In the genomic region with DNA sequence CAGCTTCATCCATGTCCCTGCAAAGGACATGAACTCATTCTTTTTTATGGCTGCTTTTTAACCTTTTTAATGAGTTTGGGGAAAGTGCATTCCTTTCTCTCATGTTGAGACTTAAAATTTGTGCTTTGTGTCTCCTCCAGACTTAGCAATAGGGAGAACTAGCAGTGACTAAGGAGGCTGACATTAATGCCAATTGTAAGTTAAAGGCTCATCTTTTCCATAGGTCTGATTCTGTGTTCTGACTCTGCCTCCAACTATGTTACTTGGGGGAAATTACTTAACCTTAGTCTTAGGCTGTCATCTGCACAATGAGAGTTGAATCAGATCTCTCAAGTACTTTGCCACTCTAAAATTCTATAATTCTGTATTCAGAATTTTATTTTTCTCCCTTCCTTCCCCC, we compare ENCODE assay signal across 13 cellular contexts. TPM values are rescaled to one million over a fixed set of nuclear protein-coding genes. Genes with fewer than 3 reads are reported as not detected.
A peak's percentile ranks its signal among the peaks of the same experiment; 100 is the strongest.
DNase-seq lines count a peak whose midpoint lies in the region; ATAC-seq and TF ChIP-seq lines count a peak whose summit lies in the region.
"Had no signal": no experiment of that assay in that cellular context is flagged by ENCODE, and none has a peak within 500 bp of the region (broad histone marks: within the 10 kb centered on the region; RNA-seq: fewer than 3 reads in every experiment).

No MANE protein-coding gene starts in this region.

- ATAC-seq in stimulated activated naive CD8-positive, alpha-beta T cell treated with anti-CD3 and anti-CD28 coated beads, Interleukin-15, Interleukin-2, amounts not matched to agents 100 U/mL and 50 U/mL, for 24 hours: peak; percentile 98
- ATAC-seq in stimulated activated naive CD8-positive, alpha-beta T cell treated with anti-CD3 and anti-CD28 coated beads, Interleukin-15, amount 100 ng/mL, for 72 hours: no peak
- ATAC-seq in activated T-helper 17 cell treated with anti-CD3 and anti-CD28 coated beads, Interleukin-2, amount 50 U/mL, for 72 hours (replicated peaks): peak; percentile 89
- ATAC-seq in naive thymus-derived CD4-positive, alpha-beta T cell: no peak

- H3K4me1 Mint-ChIP-seq in stimulated activated naive CD8-positive, alpha-beta T cell treated with anti-CD3 and anti-CD28 coated beads, Interleukin-15, amount 100 ng/mL, for 72 hours: peaks cover 6% of the 10 kb centered on the region
- peaks cover 10% of the 10 kb centered on the region for H3K4me1 Mint-ChIP-seq in activated T-helper 17 cell treated with anti-CD3 and anti-CD28 coated beads, Interleukin-2, amount 50 U/mL, for 72 hours
- peaks cover 0 to 22% (median 4%) of the 10 kb centered on the region in 7 donors for H3K4me1 Mint-ChIP-seq in naive thymus-derived CD4-positive, alpha-beta T cell
- peaks cover 6% of the 10 kb centered on the region for H3K4me1 Mint-ChIP-seq in neural progenitor cell

- TF ChIP-seq CTCF in fibroblast of villous mesenchyme (IDR thresholded peaks at IDR 0.05; ENCODE audit: insufficient read depth, low read depth, low read length) (no peak), neural progenitor cell (IDR thresholded peaks at IDR 0.05) (no peak)

- intact Hi-C loops in naive thymus-derived CD4-positive, alpha-beta T cell (cut with micrococcal nuclease): no loop called here

- H3K9me3 ChIP-seq in naive thymus-derived CD4-positive, alpha-beta T cell (ENCODE audit: control insufficient read depth in 2 of 3, low read length in 3 of 3): no peaks in the 10 kb centered on the region
- H3K9me3 ChIP-seq in neural progenitor cell (ENCODE audit: low read depth): no peaks in the 10 kb centered on the region
- H3K9me3 ChIP-seq: BLaER1 treated with 17β-estradiol and CSF1 and Interleukin-3, amounts not matched to agents 10 nM and 100 nM; prostate gland had no signal

- CTCF ChIA-PET in naive thymus-derived CD4-positive, alpha-beta T cell (lab: Charles Lee): no interaction called here

- peaks cover 0 to 8% (median 0%) of the 10 kb centered on the region in 3 experiments for H3K36me3 ChIP-seq in naive thymus-derived CD4-positive, alpha-beta T cell (ENCODE audit: control insufficient read depth in 2 of 3, insufficient read depth in 3 of 3, low read length in 3 of 3)
- no peaks in the 10 kb centered on the region for H3K36me3 ChIP-seq in neural progenitor cell
- H3K36me3 ChIP-seq: prostate gland had no signal

- no peak overlapping the region for H3K4me2 ChIP-seq in neural progenitor cell
- H3K4me2 ChIP-seq: BLaER1 treated with 17β-estradiol and CSF1 and Interleukin-3, amounts not matched to agents 10 nM and 100 nM had no signal

- H3K27me3 Mint-ChIP-seq in stimulated activated naive CD8-positive, alpha-beta T cell treated with anti-CD3 and anti-CD28 coated beads, Interleukin-15, amount 100 ng/mL, for 72 hours: no peaks in the 10 kb centered on the region
- H3K27me3 Mint-ChIP-seq in activated T-helper 17 cell treated with anti-CD3 and anti-CD28 coated beads, Interleukin-2, amount 50 U/mL, for 72 hours: no peaks in the 10 kb centered on the region
- no peaks in the 10 kb centered on the region for H3K27me3 Mint-ChIP-seq in naive thymus-derived CD4-positive, alpha-beta T cell
- no peaks in the 10 kb centered on the region for H3K27me3 Mint-ChIP-seq in neural progenitor cell (ENCODE audit: insufficient read depth, low read depth)

- POLR2A ChIA-PET in naive thymus-derived CD4-positive, alpha-beta T cell (lab: Charles Lee): no interaction called here

- H4K20me1 ChIP-seq in neural progenitor cell (ENCODE audit: low read depth): peaks cover 21% of the 10 kb centered on the region

- peaks cover 66% of the 10 kb centered on the region for H3K36me3 Mint-ChIP-seq in activated T-helper 17 cell treated with anti-CD3 and anti-CD28 coated beads, Interleukin-2, amount 50 U/mL, for 72 hours (ENCODE audit: low read depth)
- peaks cover 0 to 11% (median 0%) of the 10 kb centered on the region in 5 donors for H3K36me3 Mint-ChIP-seq in naive thymus-derived CD4-positive, alpha-beta T cell
- H3K36me3 Mint-ChIP-seq in neural progenitor cell: no peaks in the 10 kb centered on the region

- no peak overlapping the region for H3K27ac ChIP-seq in naive thymus-derived CD4-positive, alpha-beta T cell (ENCODE audit: low read depth, low read length)
- H3K27ac ChIP-seq in neural progenitor cell: no peak overlapping the region
- H3K27ac ChIP-seq: BLaER1 treated with 17β-estradiol and CSF1 and Interleukin-3, amounts not matched to agents 10 nM and 100 nM; prostate gland had no signal

- H3K9me3 Mint-ChIP-seq in stimulated activated naive CD8-positive, alpha-beta T cell treated with anti-CD3 and anti-CD28 coated beads, Interleukin-15, amount 100 ng/mL, for 72 hours: no peaks in the 10 kb centered on the region
- no peaks in the 10 kb centered on the region for H3K9me3 Mint-ChIP-seq in activated T-helper 17 cell treated with anti-CD3 and anti-CD28 coated beads, Interleukin-2, amount 50 U/mL, for 72 hours
- no peaks in the 10 kb centered on the region for H3K9me3 Mint-ChIP-seq in naive thymus-derived CD4-positive, alpha-beta T cell
- H3K9me3 Mint-ChIP-seq in neural progenitor cell: no peaks in the 10 kb centered on the region

- H3K27me3 ChIP-seq in naive thymus-derived CD4-positive, alpha-beta T cell (ENCODE audit: control insufficient read depth in 2 of 2, insufficient read depth in 2 of 2, low read length in 2 of 2): no peaks in the 10 kb centered on the region
- no peaks in the 10 kb centered on the region for H3K27me3 ChIP-seq in neural progenitor cell
- H3K27me3 ChIP-seq: BLaER1 treated with 17β-estradiol and CSF1 and Interleukin-3, amounts not matched to agents 10 nM and 100 nM had no signal

- H3K79me2 ChIP-seq in neural progenitor cell (ENCODE audit: low read depth): peaks cover 5% of the 10 kb centered on the region

- H3K4me3 Mint-ChIP-seq in stimulated activated naive CD8-positive, alpha-beta T cell treated with anti-CD3 and anti-CD28 coated beads, Interleukin-15, amount 100 ng/mL, for 72 hours: no peak overlapping the region
- H3K4me3 Mint-ChIP-seq in activated T-helper 17 cell treated with anti-CD3 and anti-CD28 coated beads, Interleukin-2, amount 50 U/mL, for 72 hours: no peak overlapping the region
- H3K4me3 Mint-ChIP-seq in naive thymus-derived CD4-positive, alpha-beta T cell: no peak overlapping the region
- H3K4me3 Mint-ChIP-seq in neural progenitor cell: no peak overlapping the region

- H2AFZ ChIP-seq in neural progenitor cell (replicated peaks): no peak overlapping the region

- peaks cover 3% of the 10 kb centered on the region for H3F3A ChIP-seq in neural progenitor cell (ENCODE audit: low read depth)

- H3K9ac ChIP-seq in neural progenitor cell: no peak overlapping the region
- H3K9ac ChIP-seq: BLaER1 treated with 17β-estradiol and CSF1 and Interleukin-3, amounts not matched to agents 10 nM and 100 nM had no signal

- DNase-seq in stimulated activated naive CD8-positive, alpha-beta T cell treated with anti-CD3 and anti-CD28 coated beads, Interleukin-15, Interleukin-2, amounts not matched to agents 100 U/mL and 50 U/mL, for 24 hours: no peak
- DNase-seq in stimulated activated naive CD8-positive, alpha-beta T cell treated with anti-CD3 and anti-CD28 coated beads, Interleukin-15, amount 100 ng/mL, for 72 hours: no peak
- peak; percentile 85 for DNase-seq in fibroblast of villous mesenchyme (ENCODE audit: low read depth)
- DNase-seq in naive thymus-derived CD4-positive, alpha-beta T cell: no peak
- no peak for DNase-seq in DMS79 (lab: John Stamatoyannopoulos, UW)
- no peak for DNase-seq in NOMO-1 treated with DMSO at 0.1 percent for 48 hours (lab: John Stamatoyannopoulos, UW; ENCODE audit: unreplicated experiment)
- no peak for DNase-seq in neural progenitor cell (ENCODE audit: low spot score)
- DNase-seq: H7; NCI-H2081; stimulated activated CD8-positive, alpha-beta memory T cell treated with anti-CD3 and anti-CD28 coated beads, Interleukin-4, amount 100 ng/mL, for 48 hours had no signal

- no peaks in the 10 kb centered on the region for H3K4me1 ChIP-seq in naive thymus-derived CD4-positive, alpha-beta T cell (ENCODE audit: control insufficient read depth in 2 of 2, insufficient read depth in 2 of 2, low read length in 2 of 2)
- H3K4me1 ChIP-seq in neural progenitor cell: peaks cover 18% of the 10 kb centered on the region
- H3K4me1 ChIP-seq: BLaER1 treated with 17β-estradiol and CSF1 and Interleukin-3, amounts not matched to agents 10 nM and 100 nM; prostate gland had no signal

- H3K27ac Mint-ChIP-seq in stimulated activated naive CD8-positive, alpha-beta T cell treated with anti-CD3 and anti-CD28 coated beads, Interleukin-15, amount 100 ng/mL, for 72 hours: peak overlapping the region in 1 of 2 donors; percentile 92
- H3K27ac Mint-ChIP-seq in activated T-helper 17 cell treated with anti-CD3 and anti-CD28 coated beads, Interleukin-2, amount 50 U/mL, for 72 hours: peak overlapping the region; percentile 67
- peak overlapping the region in 4 of 9 donors; percentile 1 to 83 (median 56) for H3K27ac Mint-ChIP-seq in naive thymus-derived CD4-positive, alpha-beta T cell
- H3K27ac Mint-ChIP-seq in neural progenitor cell: no peak overlapping the region

- H3K4me3 ChIP-seq in fibroblast of villous mesenchyme (ENCODE audit: low read depth, low read length): no peak overlapping the region
- no peak overlapping the region for H3K4me3 ChIP-seq in naive thymus-derived CD4-positive, alpha-beta T cell (ENCODE audit: low read length)
- H3K4me3 ChIP-seq in neural progenitor cell: no peak overlapping the region
- H3K4me3 ChIP-seq: BLaER1 treated with 17β-estradiol and CSF1 and Interleukin-3, amounts not matched to agents 10 nM and 100 nM; prostate gland had no signal

RNA-seq across cellular contexts. Expression of gene PHAF1, which starts 17.5 kb away (rescaled TPM):
- 10 to 100 TPM; 14.8 to 18.0 TPM for total RNA-seq in activated T-helper 17 cell treated with anti-CD3 and anti-CD28 coated beads, Interleukin-2, amount 50 U/mL, for 72 hours
- total RNA-seq in fibroblast of villous mesenchyme (12.9 and 16.0 TPM in 2 replicates), neural progenitor cell (ENCODE audit: low replicate concordance) (29.1 and 31.5 TPM in 2 replicates)
- 10 to 100 TPM; 17.8 to 29.6 (median 21.2) TPM for total RNA-seq in naive thymus-derived CD4-positive, alpha-beta T cell
- 10 to 100 TPM in 1 of 2 donors, 1 to 10 TPM in 1; 8.9 to 21.4 TPM for polyA plus RNA-seq in naive thymus-derived CD4-positive, alpha-beta T cell

RNA-seq across cellular contexts. Expression of gene B3GNT9, which starts 58.6 kb away (rescaled TPM):
- 10 to 100 TPM in 1 of 2 donors, 1 to 10 TPM in 1; 8.3 to 12.3 TPM for total RNA-seq in activated T-helper 17 cell treated with anti-CD3 and anti-CD28 coated beads, Interleukin-2, amount 50 U/mL, for 72 hours
- total RNA-seq in fibroblast of villous mesenchyme (41.9 and 46.4 TPM in 2 replicates), neural progenitor cell (ENCODE audit: low replicate concordance) (2.6 and 5.9 TPM in 2 replicates)
- 10 to 100 TPM in 1 of 5 experiments, 1 to 10 TPM in 4; 1.9 to 13.2 (median 2.7) TPM for total RNA-seq in naive thymus-derived CD4-positive, alpha-beta T cell
- 1 to 10 TPM in 1 of 2 donors, under 1 TPM in 1; 0.78 to 2.4 TPM for polyA plus RNA-seq in naive thymus-derived CD4-positive, alpha-beta T cell

Comparison
In these comparisons a context has a peak if more than half of its experiments do, and no peak if none do; other contexts are left out.
1. ATAC-seq: peak in stimulated activated naive CD8-positive, alpha-beta T cell treated with anti-CD3 and anti-CD28 coated beads, Interleukin-15, Interleukin-2, amounts not matched to agents 100 U/mL and 50 U/mL, for 24 hours (single experiment) and activated T-helper 17 cell treated with anti-CD3 and anti-CD28 coated beads, Interleukin-2, amount 50 U/mL, for 72 hours (single experiment); none in stimulated activated naive CD8-positive, alpha-beta T cell treated with anti-CD3 and anti-CD28 coated beads, Interleukin-15, amount 100 ng/mL, for 72 hours (single experiment) and naive thymus-derived CD4-positive, alpha-beta T cell (single experiment).